ENCODE assay signal across 8 cellular contexts in the genomic region with DNA sequence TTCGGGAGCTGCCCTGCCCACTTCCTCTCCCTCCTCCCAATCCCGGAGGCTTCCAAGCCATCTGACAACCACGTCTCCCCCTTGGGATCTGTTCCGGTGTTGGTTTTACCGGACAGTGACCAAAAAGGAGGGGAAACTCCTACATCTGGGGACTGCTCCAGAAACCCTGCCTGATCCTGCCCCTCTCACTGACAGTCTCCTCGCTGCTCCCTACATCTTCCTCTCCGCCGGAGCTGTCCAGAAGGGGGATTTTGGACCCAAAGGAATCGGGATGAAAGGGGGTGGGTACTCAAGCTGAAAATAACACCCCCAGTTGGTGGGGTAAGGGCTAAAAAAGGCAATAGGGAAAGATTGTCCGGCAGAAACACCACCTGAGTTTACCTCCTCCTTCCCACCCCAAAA. TPM values are rescaled to one million over a fixed set of nuclear protein-coding genes. Genes with fewer than 3 reads are reported as not detected.
DNase-seq lines count a peak whose midpoint lies in the region; ATAC-seq and TF ChIP-seq lines count a peak whose summit lies in the region.

No MANE protein-coding gene starts in this region.

- H3K27ac ChIP-seq in A673 (ENCODE audit: low read depth, low read length, poor library complexity, severe bottlenecking) (peak overlapping the region; percentile 99), muscle layer of colon (ENCODE audit: low read depth, low read length) (peak overlapping the region; percentile 96), transverse colon (peak overlapping the region; percentile 96 to 99 (median 98))

- TF ChIP-seq EP300 in transverse colon (IDR thresholded peaks at IDR 0.05; ENCODE audit: low read depth): no peak

- BruUV-seq in A673 (replicated peaks; lab: Mats Ljungman, UMichigan): no TSS peak

- intact Hi-C loops in A673 (cut with micrococcal nuclease; ENCODE audit: unreplicated experiment) (loop anchor here (2.0 kb wide), 1 partner anchor 74 kb away; the partner anchor contains the start of genes EEF1B2 and NDUFS1), transverse colon (cut with DNase I; ENCODE audit: low total_unique reads) (no loop called here)

- no peaks in the 10 kb centered on the region for H3K9me3 ChIP-seq in A673 (ENCODE audit: low read depth, low read length, poor library complexity, severe bottlenecking)
- H3K9me3 ChIP-seq in muscle layer of colon (ENCODE audit: low read length): no peaks in the 10 kb centered on the region
- no peaks in the 10 kb centered on the region for H3K9me3 ChIP-seq in transverse colon

- no peak for ATAC-seq in HG03196 (IDR thresholded peaks at IDR 0.05; ENCODE audit: unreplicated experiment)

- in situ Hi-C loops in transverse colon (cut with MboI; ENCODE audit: low pct_ligation_motif_present in 1 of 4, low pct_unique_long_range_greater_than_20kb in 1 of 4, low sequenced_read_pairs in 3 of 4): no loop called here

- WGBS in transverse colon (ENCODE audit: low coverage in 1 of 2), 2 donors: 0% methylated on average over 2 to 10 of the region's 10 CpGs

- POLR2A ChIA-PET in A673 (lab: Charles Lee; ENCODE audit: low non-redundant PET): interaction anchor here (0.6 to 0.7 kb wide), 2 partner anchors 43 to 80 kb away, joined by 3 read pairs; no protein-coding TSS in a partner anchor

- DNase-seq in A673 (ENCODE audit: low spot score) (peak; percentile 70), GM12864 (ENCODE audit: low read depth) (no peak), NCI-H2227 (lab: John Stamatoyannopoulos, UW; ENCODE audit: unreplicated experiment) (peak; percentile 70), fibroblast of pulmonary artery (ENCODE audit: low read depth) (peak; percentile 77), transverse colon (peak; percentile 67)
- peak; percentile 52 to 54 for DNase-seq in activated T-cell treated with anti-CD3 and anti-CD28 coated beads, Interleukin-2, amount 50 U/mL, for 48 hours

- peaks cover 17% of the 10 kb centered on the region for H3K4me1 ChIP-seq in A673 (ENCODE audit: insufficient read depth, low read length, poor library complexity, severe bottlenecking)
- H3K4me1 ChIP-seq in muscle layer of colon (ENCODE audit: insufficient read depth, low read length): peaks cover 31% of the 10 kb centered on the region
- peaks cover 0 to 47% (median 21%) of the 10 kb centered on the region in 4 donors for H3K4me1 ChIP-seq in transverse colon

- CTCF ChIA-PET in A673 (lab: Charles Lee): no interaction called here

- H3K4me3 ChIP-seq in A673 (ENCODE audit: low read depth, low read length, poor library complexity, severe bottlenecking) (peak overlapping the region; percentile 65), GM12864 (ENCODE audit: low read depth, low read length) (peak overlapping the region; percentile 78), fibroblast of pulmonary artery (replicated peaks; ENCODE audit: low read depth, low read length) (peak overlapping the region; percentile 69), muscle layer of colon (ENCODE audit: low read depth in 1 of 2, low read length in 2 of 2) (peak overlapping the region; percentile 93 to 97), transverse colon (peak overlapping the region; percentile 70 to 95 (median 86))

- H3K27me3 ChIP-seq in A673 (replicated peaks; ENCODE audit: insufficient read depth, low read depth, low read length, poor library complexity): no peaks in the 10 kb centered on the region
- no peaks in the 10 kb centered on the region for H3K27me3 ChIP-seq in muscle layer of colon (ENCODE audit: control insufficient read depth in 1 of 2, insufficient read depth in 2 of 2, low read length in 2 of 2)
- no peaks in the 10 kb centered on the region for H3K27me3 ChIP-seq in transverse colon

- no peaks in the 10 kb centered on the region for H3K36me3 ChIP-seq in A673 (ENCODE audit: insufficient read depth, low read length, poor library complexity, severe bottlenecking)
- H3K36me3 ChIP-seq in muscle layer of colon (ENCODE audit: insufficient read depth, low read length): no peaks in the 10 kb centered on the region
- no peaks in the 10 kb centered on the region for H3K36me3 ChIP-seq in transverse colon

- TF ChIP-seq CTCF in A673 (conservative IDR thresholded peaks at IDR 0.05; ENCODE audit: low read depth, low read length) (no peak), GM12864 (IDR thresholded peaks at IDR 0.05; ENCODE audit: low read depth, low read length, missing control alignments) (no peak), fibroblast of pulmonary artery (IDR thresholded peaks at IDR 0.05; ENCODE audit: low read length, missing control alignments) (no peak), transverse colon (IDR thresholded peaks at IDR 0.05) (no peak)

- TF ChIP-seq POLR2A in transverse colon (IDR thresholded peaks at IDR 0.05): peak; percentile 59

- H3K9ac ChIP-seq in muscle layer of colon (ENCODE audit: low read length): peak overlapping the region; percentile 78

RNA-seq across cellular contexts. Expression of gene INO80D, which starts 1.5 kb away (rescaled TPM):
- 20.9 and 21.7 TPM in 2 replicates for total RNA-seq in A673 (2021)
- total RNA-seq in transverse colon: 10 to 100 TPM; 22.9 to 46.8 (median 31.2) TPM
